ENCODE assay signal across 9 cellular contexts in genomic region chr4:184347251-184348239, GRCh38.
DNase-seq lines count a peak whose midpoint lies in the region; ATAC-seq and TF ChIP-seq lines count a peak whose summit lies in the region.
"Had no signal": no experiment of that assay in that cellular context is flagged by ENCODE, and none has a peak within 500 bp of the region (broad histone marks: within the 10 kb centered on the region; RNA-seq: fewer than 3 reads in every experiment).

No MANE protein-coding gene starts in this region.

- intact Hi-C loops in adrenal gland (cut with DNase I): loop anchor here in 1 of 2 donors (5.0 kb wide), 2 partner anchors 40 to 125 kb away; partner anchors contain the start of gene IRF2

- no peaks in the 10 kb centered on the region for H3K36me3 ChIP-seq in adrenal gland (replicated peaks in 1 of 2)
- H3K36me3 ChIP-seq in subcutaneous abdominal adipose tissue (ENCODE audit: control insufficient read depth in 5 of 5, insufficient read depth in 5 of 5, low read length in 5 of 5): no peaks in the 10 kb centered on the region
- H3K36me3 ChIP-seq: SJSA1 had no signal

- H3K9ac ChIP-seq in subcutaneous abdominal adipose tissue (ENCODE audit: low read length in 5 of 5): peak overlapping the region in 1 of 5 donors; percentile 18

- peak; percentile 19; the same call in 1 of the 2 replicates for TF ChIP-seq RAD21 in Ishikawa (IDR thresholded peaks at IDR 0.05; ENCODE audit: low read depth)

- H3K27me3 ChIP-seq in adrenal gland (no peaks in the 10 kb centered on the region), subcutaneous abdominal adipose tissue (ENCODE audit: control insufficient read depth in 5 of 5, insufficient read depth in 4 of 5, low read length in 5 of 5) (no peaks in the 10 kb centered on the region)
- H3K27me3 ChIP-seq: SJSA1 had no signal

- H3K4me1 ChIP-seq in adrenal gland (replicated peaks in 1 of 2): peaks cover 54 to 73% of the 10 kb centered on the region in 2 donors
- H3K4me1 ChIP-seq in subcutaneous abdominal adipose tissue (ENCODE audit: control insufficient read depth in 5 of 5, insufficient read depth in 5 of 5, low read length in 5 of 5): peaks cover 7 to 66% (median 46%) of the 10 kb centered on the region in 5 donors

- WGBS in adrenal gland, 4 donors: 8 to 32% (median 21%) methylated on average over 16 of the region's 16 CpGs

- H3K27ac ChIP-seq in adrenal gland: peak overlapping the region; percentile 90 to 99 (median 97)
- peak overlapping the region; percentile 40 for H3K27ac ChIP-seq in subcutaneous abdominal adipose tissue (ENCODE audit: low read depth, low read length)
- H3K27ac ChIP-seq: SJSA1 had no signal

- TF ChIP-seq CTCF in GM10266 (IDR thresholded peaks at IDR 0.05; ENCODE audit: control insufficient read depth, insufficient read depth, low read depth, missing control alignments) (no peak), adrenal gland (IDR thresholded peaks at IDR 0.05) (no peak)

- TF ChIP-seq POLR2A in adrenal gland (IDR thresholded peaks at IDR 0.05): peak in 1 of 2 donors; percentile 95

- H3K9me3 ChIP-seq in adrenal gland (replicated peaks in 1 of 3): no peaks in the 10 kb centered on the region
- no peaks in the 10 kb centered on the region for H3K9me3 ChIP-seq in subcutaneous abdominal adipose tissue (ENCODE audit: control insufficient read depth in 5 of 5, low read length in 5 of 5)
- H3K9me3 ChIP-seq: SJSA1 had no signal

- ATAC-seq in GM21723 (IDR thresholded peaks at IDR 0.05; ENCODE audit: unreplicated experiment): peak; percentile 63

- H3K4me3 ChIP-seq in adrenal gland (peak overlapping the region in 1 of 4 donors; percentile 31), subcutaneous abdominal adipose tissue (ENCODE audit: low read depth in 1 of 5, low read length in 5 of 5) (peak overlapping the region in 1 of 5 donors; percentile 12)
- H3K4me3 ChIP-seq: SJSA1 had no signal

- peak; percentile 67 for DNase-seq in GM10266 (ENCODE audit: extremely low spot score)
- peak; percentile 77 to 93 (median 89) for DNase-seq in adrenal gland
- peak; percentile 91 for DNase-seq in iris pigment epithelial cell (ENCODE audit: low read depth)
- no peak for DNase-seq in SW480 (ENCODE audit: low spot score)
- no peak for DNase-seq in NCI-H524 treated with DMSO at 0.1 percent for 48 hours (lab: John Stamatoyannopoulos, UW)

- TF ChIP-seq EP300 in Ishikawa (IDR thresholded peaks at IDR 0.05; ENCODE audit: borderline replicate concordance): peak; percentile 40; the same call in 1 of the 2 replicates

TF ChIP-seq in Ishikawa, 13 proteins besides CTCF, POLR2A, EP300 and RAD21:
- TF ChIP-seq USF1 (IDR thresholded peaks at IDR 0.05): peak; percentile 60
- peak; percentile 82 for TF ChIP-seq YY1 (IDR thresholded peaks at IDR 0.05; ENCODE audit: low read depth)
- 0 out of 2 replicates have a peak, but pooled peaks have one; percentile 30 for TF ChIP-seq TEAD4 (IDR thresholded peaks at IDR 0.05)
- no peak for TF ChIP-seq TAF1 (IDR thresholded peaks at IDR 0.05; ENCODE audit: low read depth)

Comparison
In these comparisons a context has a peak if more than half of its experiments do, and no peak if none do; other contexts are left out.
1. DNase-seq: peak in GM10266 (single experiment), adrenal gland (7 of 7) and iris pigment epithelial cell (single experiment); none in SW480 (single experiment) and NCI-H524 treated with DMSO at 0.1 percent for 48 hours (single experiment).